In genomic region chr17:8473451-8474192, GRCh38 we compare ENCODE assay signal across 1 cellular context.
TF ChIP-seq lines count a peak whose summit lies in the region.

No MANE protein-coding gene starts in this region.

TF ChIP-seq in HepG2, 621 proteins besides CTCF, POLR2A, EP300 and RAD21:
- TF ChIP-seq ZNF687 (CRISPR knock-in tag; IDR thresholded peaks at IDR 0.05) (no peak), POLR2G (IDR thresholded peaks at IDR 0.05; ENCODE audit: low read depth, low read length) (peak; percentile 36; the same call in 1 of the 2 replicates), ZNF317 (CRISPR knock-in tag; IDR thresholded peaks at IDR 0.05) (no peak), RBM22 (optimal IDR thresholded peaks at IDR 0.05; ENCODE audit: low read length) (peak; percentile 65)
TF ChIP-seq in HepG2: peak in this region for 2.
